1 cellular context compared by ENCODE assay signal in the genomic region with DNA sequence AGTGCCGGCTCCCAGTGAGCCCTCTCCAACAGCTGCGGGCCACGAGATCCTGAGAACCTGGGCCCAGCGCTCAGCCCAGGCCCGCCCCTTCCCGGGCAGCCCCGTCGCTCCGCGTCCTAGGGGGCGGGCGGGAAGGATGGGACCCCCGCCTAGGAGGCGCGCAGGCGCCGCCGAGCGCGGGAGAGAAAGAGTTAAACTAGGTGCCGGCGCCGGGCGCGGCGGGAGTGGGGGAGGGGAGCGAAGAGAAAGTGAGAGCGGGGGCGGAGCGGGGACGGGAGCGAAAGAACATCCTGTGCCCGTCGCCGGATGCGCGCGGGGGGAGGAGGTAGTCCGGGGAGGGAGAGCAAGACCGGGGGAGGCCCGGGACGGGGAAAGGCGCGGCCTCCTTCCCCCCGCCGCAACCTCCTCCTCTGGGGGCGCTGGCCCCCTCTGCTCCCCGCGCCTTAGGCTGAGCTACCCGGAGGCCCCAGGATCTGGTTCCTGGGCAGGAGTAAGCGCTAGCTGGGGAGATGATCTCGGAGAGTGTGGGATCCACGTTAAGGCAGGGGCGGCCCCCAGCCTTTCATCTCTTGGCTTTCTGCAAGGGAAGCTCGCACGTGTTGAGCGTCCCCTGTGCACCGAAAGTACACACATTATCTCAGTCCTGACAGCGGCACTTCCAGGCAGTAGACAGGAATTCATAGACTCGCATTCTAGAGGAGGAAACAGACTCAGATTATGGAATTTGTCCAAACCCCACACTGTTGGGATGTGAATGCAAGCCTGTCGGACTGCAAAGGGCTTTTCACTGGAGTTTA.
TF ChIP-seq lines count a peak whose summit lies in the region.

No MANE protein-coding gene starts in this region.

TF ChIP-seq in HEK293, 187 proteins besides CTCF, POLR2A, EP300 and RAD21 (continued from another document):
- TF ChIP-seq SCRT1 (tag by site-specific recombination; IDR thresholded peaks at IDR 0.05; ENCODE audit: borderline replicate concordance) (peak; percentile 61; the same call in 1 of the 2 replicates), SP7 (tag by site-specific recombination; IDR thresholded peaks at IDR 0.05) (peak; percentile 91), ZNF157 (tag by site-specific recombination; IDR thresholded peaks at IDR 0.05) (no peak), ZNF239 (tag by site-specific recombination; IDR thresholded peaks at IDR 0.05) (no peak), ZNF112 (tag by site-specific recombination; IDR thresholded peaks at IDR 0.05) (no peak), ZNF530 (tag by site-specific recombination; IDR thresholded peaks at IDR 0.05; ENCODE audit: low read depth) (no peak), GLIS1 (tag by site-specific recombination; IDR thresholded peaks at IDR 0.05) (peak; percentile 77), ZNF501 (tag by site-specific recombination; IDR thresholded peaks at IDR 0.05) (peak; percentile 93), ZNF354C (tag by site-specific recombination; IDR thresholded peaks at IDR 0.05; ENCODE audit: borderline replicate concordance, low read depth) (no peak), ZEB2 (tag by site-specific recombination; IDR thresholded peaks at IDR 0.05) (peak; percentile 97), RBAK (tag by site-specific recombination; IDR thresholded peaks at IDR 0.05) (no peak), SP2 (tag by site-specific recombination; IDR thresholded peaks at IDR 0.05) (peak; percentile 84), MEIS1 (CRISPR knock-in tag; IDR thresholded peaks at IDR 0.05; ENCODE audit: borderline replicate concordance) (no peak), ZNF473 (tag by site-specific recombination; IDR thresholded peaks at IDR 0.05) (no peak), ZNF335 (tag by site-specific recombination; conservative IDR thresholded peaks at IDR 0.05) (peak; percentile 87), ZNF548 (tag by site-specific recombination; IDR thresholded peaks at IDR 0.05) (no peak)
- TF ChIP-seq, protein P1, sequence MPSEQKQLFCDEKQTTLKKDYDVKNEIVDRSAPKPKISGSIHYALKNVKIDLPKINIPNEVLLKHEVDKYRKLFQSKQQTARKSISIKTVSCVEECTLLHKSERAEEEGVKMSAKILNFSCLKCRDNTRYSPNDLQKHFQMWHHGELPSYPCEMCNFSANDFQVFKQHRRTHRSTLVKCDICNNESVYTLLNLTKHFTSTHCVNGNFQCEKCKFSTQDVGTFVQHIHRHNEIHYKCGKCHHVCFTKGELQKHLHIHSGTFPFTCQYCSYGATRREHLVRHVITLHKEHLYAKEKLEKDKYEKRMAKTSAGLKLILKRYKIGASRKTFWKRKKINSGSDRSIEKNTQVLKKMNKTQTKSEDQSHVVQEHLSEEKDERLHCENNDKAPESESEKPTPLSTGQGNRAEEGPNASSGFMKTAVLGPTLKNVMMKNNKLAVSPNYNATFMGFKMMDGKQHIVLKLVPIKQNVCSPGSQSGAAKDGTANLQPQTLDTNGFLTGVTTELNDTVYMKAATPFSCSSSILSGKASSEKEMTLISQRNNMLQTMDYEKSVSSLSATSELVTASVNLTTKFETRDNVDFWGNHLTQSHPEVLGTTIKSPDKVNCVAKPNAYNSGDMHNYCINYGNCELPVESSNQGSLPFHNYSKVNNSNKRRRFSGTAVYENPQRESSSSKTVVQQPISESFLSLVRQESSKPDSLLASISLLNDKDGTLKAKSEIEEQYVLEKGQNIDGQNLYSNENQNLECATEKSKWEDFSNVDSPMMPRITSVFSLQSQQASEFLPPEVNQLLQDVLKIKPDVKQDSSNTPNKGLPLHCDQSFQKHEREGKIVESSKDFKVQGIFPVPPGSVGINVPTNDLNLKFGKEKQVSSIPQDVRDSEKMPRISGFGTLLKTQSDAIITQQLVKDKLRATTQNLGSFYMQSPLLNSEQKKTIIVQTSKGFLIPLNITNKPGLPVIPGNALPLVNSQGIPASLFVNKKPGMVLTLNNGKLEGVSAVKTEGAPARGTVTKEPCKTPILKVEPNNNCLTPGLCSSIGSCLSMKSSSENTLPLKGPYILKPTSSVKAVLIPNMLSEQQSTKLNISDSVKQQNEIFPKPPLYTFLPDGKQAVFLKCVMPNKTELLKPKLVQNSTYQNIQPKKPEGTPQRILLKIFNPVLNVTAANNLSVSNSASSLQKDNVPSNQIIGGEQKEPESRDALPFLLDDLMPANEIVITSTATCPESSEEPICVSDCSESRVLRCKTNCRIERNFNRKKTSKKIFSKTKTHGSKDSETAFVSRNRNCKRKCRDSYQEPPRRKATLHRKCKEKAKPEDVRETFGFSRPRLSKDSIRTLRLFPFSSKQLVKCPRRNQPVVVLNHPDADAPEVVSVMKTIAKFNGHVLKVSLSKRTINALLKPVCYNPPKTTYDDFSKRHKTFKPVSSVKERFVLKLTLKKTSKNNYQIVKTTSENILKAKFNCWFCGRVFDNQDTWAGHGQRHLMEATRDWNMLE (tag by site-specific recombination; conservative IDR thresholded peaks at IDR 0.05; ENCODE audit: low read depth) = no peak
- TF ChIP-seq, protein P2, sequence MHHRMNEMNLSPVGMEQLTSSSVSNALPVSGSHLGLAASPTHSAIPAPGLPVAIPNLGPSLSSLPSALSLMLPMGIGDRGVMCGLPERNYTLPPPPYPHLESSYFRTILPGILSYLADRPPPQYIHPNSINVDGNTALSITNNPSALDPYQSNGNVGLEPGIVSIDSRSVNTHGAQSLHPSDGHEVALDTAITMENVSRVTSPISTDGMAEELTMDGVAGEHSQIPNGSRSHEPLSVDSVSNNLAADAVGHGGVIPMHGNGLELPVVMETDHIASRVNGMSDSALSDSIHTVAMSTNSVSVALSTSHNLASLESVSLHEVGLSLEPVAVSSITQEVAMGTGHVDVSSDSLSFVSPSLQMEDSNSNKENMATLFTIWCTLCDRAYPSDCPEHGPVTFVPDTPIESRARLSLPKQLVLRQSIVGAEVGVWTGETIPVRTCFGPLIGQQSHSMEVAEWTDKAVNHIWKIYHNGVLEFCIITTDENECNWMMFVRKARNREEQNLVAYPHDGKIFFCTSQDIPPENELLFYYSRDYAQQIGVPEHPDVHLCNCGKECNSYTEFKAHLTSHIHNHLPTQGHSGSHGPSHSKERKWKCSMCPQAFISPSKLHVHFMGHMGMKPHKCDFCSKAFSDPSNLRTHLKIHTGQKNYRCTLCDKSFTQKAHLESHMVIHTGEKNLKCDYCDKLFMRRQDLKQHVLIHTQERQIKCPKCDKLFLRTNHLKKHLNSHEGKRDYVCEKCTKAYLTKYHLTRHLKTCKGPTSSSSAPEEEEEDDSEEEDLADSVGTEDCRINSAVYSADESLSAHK (tag by site-specific recombination; IDR thresholded peaks at IDR 0.05) = peak; percentile 52; the same call in 1 of the 2 replicates
